Comparison of ENCODE assay signal across 30 cellular contexts in the genomic region with DNA sequence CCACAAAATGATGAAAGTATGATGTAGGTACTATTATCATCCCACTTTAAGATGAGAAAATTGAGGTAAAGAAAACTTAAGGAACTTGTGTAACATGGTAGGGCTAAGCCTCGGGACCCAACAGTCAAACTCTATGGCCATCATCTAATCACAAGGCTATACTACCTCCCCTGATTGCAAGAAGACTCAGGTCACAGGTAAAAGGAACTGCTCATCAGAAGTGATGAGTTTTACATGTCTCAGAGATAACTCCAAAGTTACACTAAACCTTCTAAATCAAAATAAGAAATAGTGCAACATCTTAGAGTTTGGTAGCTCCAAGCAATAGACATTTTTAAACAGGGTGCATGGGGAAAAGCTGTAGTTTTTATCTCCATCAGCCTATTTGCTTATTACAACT.
A peak's percentile ranks its signal among the peaks of the same experiment; 100 is the strongest.
DNase-seq lines count a peak whose midpoint lies in the region; ATAC-seq, FAIRE-seq and TF ChIP-seq lines count a peak whose summit lies in the region.
"Had no signal": no experiment of that assay in that cellular context is flagged by ENCODE, and none has a peak within 500 bp of the region (broad histone marks: within the 10 kb centered on the region; RNA-seq: fewer than 3 reads in every experiment).

No MANE protein-coding gene starts in this region.

- no peaks in the 10 kb centered on the region for H3K27me3 Mint-ChIP-seq in astrocyte (ENCODE audit: low read depth, unreplicated experiment)

- H3K36me3 ChIP-seq in DOHH2 (ENCODE audit: control insufficient read depth, low read length) (peaks cover 41% of the 10 kb centered on the region), astrocyte (ENCODE audit: insufficient read depth, low read length) (no peaks in the 10 kb centered on the region), muscle layer of duodenum (ENCODE audit: control insufficient read depth in 1 of 2, insufficient read depth in 2 of 2, low read length in 2 of 2) (peaks cover 0 to 8% of the 10 kb centered on the region in 2 donors), stomach (peaks cover 0 to 10% (median 0%) of the 10 kb centered on the region in 4 donors)
- H3K36me3 ChIP-seq: MG63, SJCRH30, upper lobe of right lung had no signal

- DNase-seq in astrocyte (ENCODE audit: low read depth) (no peak), stomach (no peak), GOT3 (lab: John Stamatoyannopoulos, UW) (no peak), HPDE6-E6E7 (ENCODE audit: extremely low spot score) (no peak)
- DNase-seq: activated CD4-positive, alpha-beta T cell treated with anti-CD3 and anti-CD28 coated beads, Interleukin-2, amount 10 ng/mL, durations not matched to agents 24 days and 14 days; activated gamma-delta T cell; activated naive CD8-positive, alpha-beta T cell treated with anti-CD3 and anti-CD28 coated beads for 36 hours; activated T-cell treated with anti-CD3 and anti-CD28 coated beads, Interleukin-2, amount 50 U/mL, for 24 hours; caudate nucleus; dermis blood vessel endothelial cell; DMS79; GDM1; KG1; left cardiac atrium; MG63; NCI-H1105 treated with DMSO at 0.1 percent for 48 hours; NCI-H1930; NCI-H2171 treated with DMSO at 0.1 percent for 48 hours; NCI-H510A treated with DMSO at 0.1 percent for 48 hours; nephron progenitor cell; stimulated activated CD4-positive, alpha-beta T cell treated with anti-CD3 and anti-CD28 coated beads, Interleukin-4, amount 100 ng/mL, for 24 hours; upper lobe of right lung had no signal

- H3F3A ChIP-seq in DOHH2 (ENCODE audit: control insufficient read depth, insufficient read depth) = peaks cover 14% of the 10 kb centered on the region

- H3K9ac ChIP-seq in astrocyte (ENCODE audit: low read length) = no peak overlapping the region
- H3K9ac ChIP-seq: parathyroid adenoma had no signal

- peak overlapping the region; percentile 21; the same call in 1 of the 2 replicates for H3K4me3 ChIP-seq in DOHH2 (ENCODE audit: low read length)
- no peak overlapping the region for H3K4me3 ChIP-seq in astrocyte (ENCODE audit: insufficient read depth, low read depth, low read length)
- no peak overlapping the region for H3K4me3 ChIP-seq in muscle layer of duodenum (ENCODE audit: low read depth in 1 of 2, low read length in 2 of 2)
- H3K4me3 ChIP-seq in stomach = no peak overlapping the region
- H3K4me3 ChIP-seq: lung, MG63, SJCRH30, upper lobe of right lung had no signal

- H3K9me2 ChIP-seq in DOHH2 (replicated peaks; ENCODE audit: control insufficient read depth, low read length) = no peaks in the 10 kb centered on the region

- TF ChIP-seq CTCF in DOHH2 (IDR thresholded peaks at IDR 0.05; ENCODE audit: low read depth, low read length, poor library complexity, severe bottlenecking) (no peak), astrocyte (IDR thresholded peaks at IDR 0.05; ENCODE audit: insufficient read depth, low read depth, low read length) (no peak), stomach (IDR thresholded peaks at IDR 0.05) (no peak)

- H3K4me3 Mint-ChIP-seq in astrocyte (ENCODE audit: unreplicated experiment) = no peak overlapping the region
- H3K4me3 Mint-ChIP-seq: activated CD4-positive, alpha-beta T cell treated with anti-CD3 and anti-CD28 coated beads, Interleukin-2, amount 10 ng/mL, durations not matched to agents 24 days and 14 days; activated naive CD8-positive, alpha-beta T cell treated with anti-CD3 and anti-CD28 coated beads for 36 hours; activated T-cell treated with anti-CD3 and anti-CD28 coated beads, Interleukin-2, amount 50 U/mL, for 24 hours; nephron progenitor cell had no signal

- H4K20me1 ChIP-seq in DOHH2 (ENCODE audit: control insufficient read depth, insufficient read depth, low read depth, low read length) (no peaks in the 10 kb centered on the region), astrocyte (ENCODE audit: insufficient read depth, low read length) (no peaks in the 10 kb centered on the region)

- H3K4me2 ChIP-seq in DOHH2 (ENCODE audit: low read length) (peak overlapping the region; percentile 36; the same call in 1 of the 2 replicates), astrocyte (ENCODE audit: low read length) (no peak overlapping the region)

- WGBS in stomach, 5 donors = 87 to 100% (median 95%) methylated on average over 1 of the region's 1 CpG

- H3K27ac Mint-ChIP-seq in astrocyte (ENCODE audit: unreplicated experiment) = no peak overlapping the region
- H3K27ac Mint-ChIP-seq: activated CD4-positive, alpha-beta T cell treated with anti-CD3 and anti-CD28 coated beads, Interleukin-2, amount 10 ng/mL, durations not matched to agents 24 days and 14 days; activated T-cell treated with anti-CD3 and anti-CD28 coated beads, Interleukin-2, amount 50 U/mL, for 24 hours; nephron progenitor cell had no signal

- FAIRE-seq in astrocyte (lab: Jason Lieb, UNC) = peak; percentile 45
- FAIRE-seq: frontal cortex had no signal

- H3K9me3 ChIP-seq in DOHH2 (ENCODE audit: control insufficient read depth, insufficient read depth, low read length) (peaks cover 3% of the 10 kb centered on the region; the same call in 1 of the 2 replicates), astrocyte (ENCODE audit: insufficient read depth, low read depth, low read length) (no peaks in the 10 kb centered on the region), muscle layer of duodenum (ENCODE audit: control insufficient read depth in 1 of 2, low read length in 2 of 2) (no peaks in the 10 kb centered on the region), stomach (no peaks in the 10 kb centered on the region)
- H3K9me3 ChIP-seq: MG63, SJCRH30, upper lobe of right lung had no signal

- no peak overlapping the region for H2AFZ ChIP-seq in astrocyte (ENCODE audit: low read depth, low read length)
- H2AFZ ChIP-seq: parathyroid adenoma had no signal

- H3K79me2 ChIP-seq in DOHH2 (ENCODE audit: control insufficient read depth, low read length) (peaks cover 8% of the 10 kb centered on the region; the same call in 1 of the 2 replicates), astrocyte (ENCODE audit: insufficient read depth, low read length) (no peaks in the 10 kb centered on the region)
- H3K79me2 ChIP-seq: parathyroid adenoma had no signal

- ATAC-seq in SK-N-SH treated with all-trans-retinoic acid at 6 μM for 48 hours (no peak), HG03097 (IDR thresholded peaks at IDR 0.05; ENCODE audit: low FRiP score, unreplicated experiment) (no peak)
- ATAC-seq: left cardiac atrium, upper lobe of right lung had no signal

- intact Hi-C loops in stomach (cut with DNase I; ENCODE audit: low total_unique reads) = loop anchor here (10.0 kb wide), 1 partner anchor 246 kb away; no protein-coding TSS in a partner anchor

- no peak for TF ChIP-seq POLR2A in stomach (IDR thresholded peaks at IDR 0.05)

- no peaks in the 10 kb centered on the region for H3K27me3 ChIP-seq in DOHH2 (ENCODE audit: control insufficient read depth, low read length)
- H3K27me3 ChIP-seq in astrocyte (ENCODE audit: insufficient read depth, low read length) = no peaks in the 10 kb centered on the region
- H3K27me3 ChIP-seq in muscle layer of duodenum (ENCODE audit: low read depth, low read length) = no peaks in the 10 kb centered on the region
- H3K27me3 ChIP-seq in stomach = no peaks in the 10 kb centered on the region
- H3K27me3 ChIP-seq: MG63, SJCRH30, upper lobe of right lung had no signal

- H3K4me1 Mint-ChIP-seq in astrocyte (ENCODE audit: low read depth, unreplicated experiment) = peaks cover 31% of the 10 kb centered on the region

- TF ChIP-seq EP300 in stomach (IDR thresholded peaks at IDR 0.05) = no peak

- no peaks in the 10 kb centered on the region for H3K36me3 Mint-ChIP-seq in astrocyte (ENCODE audit: low read depth, unreplicated experiment)
- H3K36me3 Mint-ChIP-seq: activated naive CD8-positive, alpha-beta T cell treated with anti-CD3 and anti-CD28 coated beads for 36 hours had no signal

- H3K4me1 ChIP-seq in DOHH2 (ENCODE audit: control insufficient read depth, low read length) (peaks cover 98% of the 10 kb centered on the region), astrocyte (ENCODE audit: insufficient read depth, low read length) (peaks cover 28% of the 10 kb centered on the region), muscle layer of duodenum (ENCODE audit: control insufficient read depth in 1 of 2, insufficient read depth in 2 of 2, low read length in 2 of 2) (peaks cover 0 to 57% of the 10 kb centered on the region in 2 donors), stomach (peaks cover 8 to 57% (median 44%) of the 10 kb centered on the region in 4 donors)
- H3K4me1 ChIP-seq: parathyroid adenoma had no signal

- peak overlapping the region; percentile 89 for H3K27ac ChIP-seq in DOHH2 (ENCODE audit: low read depth, low read length)
- H3K27ac ChIP-seq in astrocyte (ENCODE audit: low read depth, low read length) = no peak overlapping the region
- H3K27ac ChIP-seq in muscle layer of duodenum (ENCODE audit: low read length) = peak overlapping the region; percentile 78
- H3K27ac ChIP-seq in stomach = peak overlapping the region in 4 of 5 donors; percentile 65 to 93 (median 84)
- H3K27ac ChIP-seq: parathyroid adenoma, SJCRH30, upper lobe of right lung had no signal

- no peaks in the 10 kb centered on the region for H3K9me3 Mint-ChIP-seq in astrocyte (ENCODE audit: unreplicated experiment)
- H3K9me3 Mint-ChIP-seq: activated CD4-positive, alpha-beta T cell treated with anti-CD3 and anti-CD28 coated beads, Interleukin-2, amount 10 ng/mL, durations not matched to agents 24 days and 14 days; activated naive CD8-positive, alpha-beta T cell treated with anti-CD3 and anti-CD28 coated beads for 36 hours; activated T-cell treated with anti-CD3 and anti-CD28 coated beads, Interleukin-2, amount 50 U/mL, for 24 hours; nephron progenitor cell had no signal

TF ChIP-seq in SK-N-SH treated with all-trans-retinoic acid at 6 μM for 48 hours, 23 proteins besides CTCF, POLR2A, EP300 and RAD21 (continues in another document):
- TF ChIP-seq BACH2 (CRISPR knock-in tag; IDR thresholded peaks at IDR 0.05; ENCODE audit: borderline replicate concordance) (no peak), SNAI2 (CRISPR knock-in tag; IDR thresholded peaks at IDR 0.05) (no peak), ISL1 (CRISPR knock-in tag; IDR thresholded peaks at IDR 0.05) (no peak), TOX (CRISPR knock-in tag; IDR thresholded peaks at IDR 0.05; ENCODE audit: borderline replicate concordance) (no peak), ZFP30 (CRISPR knock-in tag; IDR thresholded peaks at IDR 0.05) (no peak)
- TF ChIP-seq, protein P1, sequence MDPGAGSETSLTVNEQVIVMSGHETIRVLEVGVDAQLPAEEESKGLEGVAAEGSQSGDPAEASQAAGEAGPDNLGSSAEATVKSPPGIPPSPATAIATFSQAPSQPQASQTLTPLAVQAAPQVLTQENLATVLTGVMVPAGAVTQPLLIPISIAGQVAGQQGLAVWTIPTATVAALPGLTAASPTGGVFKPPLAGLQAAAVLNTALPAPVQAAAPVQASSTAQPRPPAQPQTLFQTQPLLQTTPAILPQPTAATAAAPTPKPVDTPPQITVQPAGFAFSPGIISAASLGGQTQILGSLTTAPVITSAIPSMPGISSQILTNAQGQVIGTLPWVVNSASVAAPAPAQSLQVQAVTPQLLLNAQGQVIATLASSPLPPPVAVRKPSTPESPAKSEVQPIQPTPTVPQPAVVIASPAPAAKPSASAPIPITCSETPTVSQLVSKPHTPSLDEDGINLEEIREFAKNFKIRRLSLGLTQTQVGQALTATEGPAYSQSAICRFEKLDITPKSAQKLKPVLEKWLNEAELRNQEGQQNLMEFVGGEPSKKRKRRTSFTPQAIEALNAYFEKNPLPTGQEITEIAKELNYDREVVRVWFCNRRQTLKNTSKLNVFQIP (CRISPR knock-in tag; IDR thresholded peaks at IDR 0.05; ENCODE audit: borderline replicate concordance, low read depth) = no peak
